15 cellular contexts compared by ENCODE assay signal in the genomic region with DNA sequence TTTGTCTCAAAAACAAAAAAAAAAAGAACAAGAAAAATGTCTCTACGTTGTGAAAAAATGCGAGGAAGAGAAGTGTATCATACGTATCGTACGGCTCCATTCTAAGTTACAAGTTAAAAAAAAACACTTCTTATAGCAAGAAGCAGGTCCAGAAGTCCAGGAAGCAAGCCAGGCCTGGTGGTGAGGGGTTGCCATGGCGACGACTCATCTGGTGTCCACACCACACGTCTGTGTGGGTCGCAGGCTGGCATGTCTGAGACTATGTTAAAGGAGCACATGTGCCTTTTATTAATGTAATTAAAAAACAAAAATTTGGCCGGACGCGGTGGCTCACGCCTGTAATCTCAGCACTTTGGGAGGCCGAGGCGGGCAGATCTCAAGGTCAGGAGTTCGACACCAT. TPM values are rescaled to one million over a fixed set of nuclear protein-coding genes. Genes with fewer than 3 reads are reported as not detected.
DNase-seq lines count a peak whose midpoint lies in the region; ATAC-seq and TF ChIP-seq lines count a peak whose summit lies in the region.
"Had no signal": no experiment of that assay in that cellular context is flagged by ENCODE, and none has a peak within 500 bp of the region (broad histone marks: within the 10 kb centered on the region; RNA-seq: fewer than 3 reads in every experiment).

No MANE protein-coding gene starts in this region.

- H3K4me3 ChIP-seq in AG04450 (ENCODE audit: low read depth, low read length) (no peak overlapping the region), mammary epithelial cell (replicated peaks in 1 of 3; ENCODE audit: insufficient read depth in 1 of 3, low read depth in 2 of 3, low read length in 3 of 3) (no peak overlapping the region), trophoblast cell (ENCODE audit: low read depth, low read length) (no peak overlapping the region)
- H3K4me3 ChIP-seq: mucosa of descending colon, SJCRH30 had no signal

- WGBS in mammary epithelial cell (ENCODE audit: low coverage, missing lambda C conversion rate): 72% methylated on average over 13 of the region's 16 CpGs
- no CpG with 5 or more reads among the region's 16 CpGs for WGBS in trophoblast cell (ENCODE audit: extremely low coverage, insufficient coverage, insufficient read length)

- H3K79me2 ChIP-seq in mammary epithelial cell (ENCODE audit: insufficient read depth, low read length): peaks cover 12% of the 10 kb centered on the region
- H3K79me2 ChIP-seq in trophoblast cell (ENCODE audit: control insufficient read depth, insufficient read depth, low read length, poor library complexity): peaks cover 2% of the 10 kb centered on the region

- no TSS peak for BruUV-seq in mammary epithelial cell (replicated peaks; lab: Mats Ljungman, UMichigan)

- no peak overlapping the region for H2AFZ ChIP-seq in mammary epithelial cell (ENCODE audit: low read depth, low read length)
- H2AFZ ChIP-seq in trophoblast cell (ENCODE audit: insufficient read depth, low read length, poor library complexity): no peak overlapping the region

- DNase-seq in AG04450 (ENCODE audit: low read depth, low spot score): peak; percentile 36
- DNase-seq in ELR (ENCODE audit: low read depth): peak; percentile 70
- DNase-seq in astrocyte of the hippocampus (ENCODE audit: low read depth, low spot score): peak; percentile 77
- peak; percentile 48 for DNase-seq in iris pigment epithelial cell (ENCODE audit: low read depth)
- DNase-seq in mammary epithelial cell: no peak
- no peak for DNase-seq in trophoblast cell
- no peak for DNase-seq in left cardiac atrium
- DNase-seq: effector memory CD8-positive, alpha-beta T cell; mucosa of descending colon; NCI-H774 had no signal

- CTCF ChIA-PET in AG04450 (lab: Charles Lee) (no interaction called here), mammary epithelial cell (lab: Charles Lee; ENCODE audit: low non-redundant PET) (no interaction called here)

- TF ChIP-seq CTCF in AG04450 (IDR thresholded peaks at IDR 0.05; ENCODE audit: low read depth, low read length) (no peak), mammary epithelial cell (conservative IDR thresholded peaks at IDR 0.05 in 1 of 2, IDR thresholded peaks at IDR 0.05 in 1 of 2; ENCODE audit: extremely low read depth in 1 of 2, insufficient read depth in 1 of 2, low read depth in 1 of 2, low read length in 2 of 2) (no peak)

- in situ Hi-C loops in mammary epithelial cell (cut with MboI; ENCODE audit: low sequenced_read_pairs in 2 of 2): no loop called here

- H4K8ac ChIP-seq in trophoblast cell (ENCODE audit: low read depth, low read length): no peak overlapping the region

- no peak overlapping the region for H2AK5ac ChIP-seq in trophoblast cell (ENCODE audit: low read length)

- no peaks in the 10 kb centered on the region for H4K20me1 ChIP-seq in mammary epithelial cell (ENCODE audit: insufficient read depth, low read length)

- H3K4me2 ChIP-seq in mammary epithelial cell (ENCODE audit: insufficient read depth, low read depth, low read length) (no peak overlapping the region), trophoblast cell (ENCODE audit: low read length) (no peak overlapping the region)

- H3K23ac ChIP-seq in trophoblast cell (ENCODE audit: low read length): no peak overlapping the region

- H3K18ac ChIP-seq in trophoblast cell (ENCODE audit: low read length): no peak overlapping the region

- dilution Hi-C loops in mammary epithelial cell (cut with HindIII; ENCODE audit: low sequenced_read_pairs): no loop called here

- ATAC-seq in GM18511 (IDR thresholded peaks at IDR 0.05; ENCODE audit: unreplicated experiment): no peak
- no peak for ATAC-seq in left cardiac atrium
- ATAC-seq: effector memory CD8-positive, alpha-beta T cell; mucosa of descending colon; stimulated activated effector memory CD8-positive, alpha-beta T cell treated with anti-CD3 and anti-CD28 coated beads, Interleukin-12 subunit alpha, Interleukin-12 subunit beta, amount 100 ng/mL, for 72 hours had no signal

- POLR2A ChIA-PET in AG04450 (lab: Yijun Ruan, JAX): no interaction called here

- peaks cover 8% of the 10 kb centered on the region for H3K79me1 ChIP-seq in trophoblast cell (ENCODE audit: low read length)

- H3K4ac ChIP-seq in trophoblast cell (ENCODE audit: low read depth, low read length): no peak overlapping the region

- H2BK12ac ChIP-seq in trophoblast cell (ENCODE audit: low read length): no peak overlapping the region

- H3K9me3 ChIP-seq in AG04450 (ENCODE audit: control insufficient read depth, insufficient read depth, low read length) (no peaks in the 10 kb centered on the region; the same call in 1 of the 2 replicates), mammary epithelial cell (replicated peaks; ENCODE audit: insufficient read depth, low read length) (no peaks in the 10 kb centered on the region), trophoblast cell (ENCODE audit: insufficient read depth, low read depth, low read length) (peaks cover 9% of the 10 kb centered on the region)
- H3K9me3 ChIP-seq: mucosa of descending colon, SJCRH30 had no signal

- no peak overlapping the region for H3K14ac ChIP-seq in trophoblast cell (ENCODE audit: low read length)

- H3K9ac ChIP-seq in mammary epithelial cell (ENCODE audit: insufficient read depth, low read length) (no peak overlapping the region), trophoblast cell (ENCODE audit: low read length) (no peak overlapping the region)

- H3K4me1 ChIP-seq in mammary epithelial cell (ENCODE audit: insufficient read depth, low read length) (peaks cover 25% of the 10 kb centered on the region), trophoblast cell (ENCODE audit: control insufficient read depth in 1 of 2, insufficient read depth in 2 of 2, low read length in 2 of 2) (peaks cover 21 to 27% of the 10 kb centered on the region in 2 experiments)
- H3K4me1 ChIP-seq: SJCRH30 had no signal

- intact Hi-C loops in mammary epithelial cell (cut with micrococcal nuclease): no loop called here
- intact Hi-C loops in left cardiac atrium (cut with DNase I): no loop called here

- H4K91ac ChIP-seq in trophoblast cell (ENCODE audit: low read depth, low read length): no peak overlapping the region

- H3K36me3 ChIP-seq in mammary epithelial cell (ENCODE audit: insufficient read depth, low read length) (peaks cover 2% of the 10 kb centered on the region), trophoblast cell (ENCODE audit: control insufficient read depth in 1 of 2, insufficient read depth in 2 of 2, low read length in 2 of 2) (peaks cover 56 to 58% of the 10 kb centered on the region in 2 experiments)

- H3K27ac ChIP-seq in AG04450 (ENCODE audit: low read depth, low read length): no peak overlapping the region
- no peak overlapping the region for H3K27ac ChIP-seq in mammary epithelial cell (ENCODE audit: insufficient read depth, low read depth, low read length)
- H3K27ac ChIP-seq in trophoblast cell (ENCODE audit: low read depth, low read length): no peak overlapping the region
- H3K27ac ChIP-seq: SJCRH30, VCaP had no signal

- no peak overlapping the region for H4K12ac ChIP-seq in trophoblast cell (ENCODE audit: low read depth, low read length)

- no peak overlapping the region for H2BK120ac ChIP-seq in trophoblast cell (ENCODE audit: insufficient read depth, low read length, poor library complexity)

- H3K27me3 ChIP-seq in AG04450 (ENCODE audit: control insufficient read depth, insufficient read depth, low read length) (no peaks in the 10 kb centered on the region), mammary epithelial cell (ENCODE audit: insufficient read depth, low read length) (no peaks in the 10 kb centered on the region), trophoblast cell (ENCODE audit: insufficient read depth, low read length) (no peaks in the 10 kb centered on the region)
- H3K27me3 ChIP-seq: SJCRH30 had no signal

- no peak overlapping the region for H2BK5ac ChIP-seq in trophoblast cell (ENCODE audit: low read depth, low read length, poor library complexity)

RNA-seq across cellular contexts. Expression of a gene that starts 5.9 kb away (rescaled TPM):
- 22.7 and 31.7 TPM in 2 replicates for polyA plus RNA-seq in AG04450 (2011; rRNA removed)
- 22.3 and 29.1 TPM in 2 replicates for polyA minus RNA-seq in AG04450 (2011; rRNA and poly(A)+ RNA removed)
- total RNA-seq in mammary epithelial cell: 10 to 100 TPM; 22.5 to 36.1 TPM
- polyA plus RNA-seq in mammary epithelial cell: 21.7 TPM
- polyA minus RNA-seq in mammary epithelial cell: 15.7 TPM
- polyA plus RNA-seq in trophoblast cell (2013): 24.8 and 25.9 TPM in 2 replicates
- 10 to 100 TPM; 25.4 to 27.4 TPM for total RNA-seq in left cardiac atrium

RNA-seq across cellular contexts. Expression of a gene that starts 6.2 kb away (rescaled TPM):
- polyA plus RNA-seq in AG04450 (2011; rRNA removed) (not detected in 2 replicates), mammary epithelial cell (not detected)
- under 0.01 TPM in 1 of 2 replicates, not detected in the other for polyA minus RNA-seq in AG04450 (2011; rRNA and poly(A)+ RNA removed)
- total RNA-seq in mammary epithelial cell (not detected), left cardiac atrium (not detected)
- not detected for polyA minus RNA-seq in mammary epithelial cell
- not detected in 2 replicates for polyA plus RNA-seq in trophoblast cell (2013)
- total RNA-seq: mucosa of descending colon, SJCRH30 had no signal
- polyA plus RNA-seq: CD14-positive monocyte had no signal

RNA-seq across cellular contexts. Expression of a gene that starts 25.9 kb away (rescaled TPM):
- 24.0 and 30.9 TPM in 2 replicates for polyA plus RNA-seq in AG04450 (2011; rRNA removed)
- polyA minus RNA-seq in AG04450 (2011; rRNA and poly(A)+ RNA removed): 16.4 and 20.4 TPM in 2 replicates
- 10 to 100 TPM; 39.3 to 53.1 TPM for total RNA-seq in mammary epithelial cell
- polyA plus RNA-seq in mammary epithelial cell: 40.1 TPM
- polyA minus RNA-seq in mammary epithelial cell: 24.4 TPM
- polyA plus RNA-seq in trophoblast cell (2013): 51.5 and 52.5 TPM in 2 replicates
- total RNA-seq in left cardiac atrium: 10 to 100 TPM; 18.3 to 31.6 TPM

RNA-seq across cellular contexts. Expression of a gene that starts 27.6 kb away (rescaled TPM):
- polyA plus RNA-seq in AG04450 (2011; rRNA removed): 0.45 and 1.0 TPM in 2 replicates
- polyA minus RNA-seq in AG04450 (2011; rRNA and poly(A)+ RNA removed): 0.30 TPM in 1 of 2 replicates, not detected in the other
- 1 to 10 TPM in 1 of 2 donors, under 1 TPM in 1; 0.50 to 1.3 TPM for total RNA-seq in mammary epithelial cell
- polyA plus RNA-seq in mammary epithelial cell: 1.0 TPM
- polyA minus RNA-seq in mammary epithelial cell: not detected
- polyA plus RNA-seq in trophoblast cell (2013): 0.18 and 0.39 TPM in 2 replicates
- total RNA-seq in left cardiac atrium: 100 to 1,000 TPM; 277 to 861 TPM

RNA-seq across cellular contexts. Expression of a gene that starts 30.1 kb away (rescaled TPM):
- polyA plus RNA-seq in AG04450 (2011; rRNA removed): not detected in 2 replicates
- not detected in 2 replicates for polyA minus RNA-seq in AG04450 (2011; rRNA and poly(A)+ RNA removed)
- not detected for total RNA-seq in mammary epithelial cell
- 0.05 TPM for polyA plus RNA-seq in mammary epithelial cell
- not detected for polyA minus RNA-seq in mammary epithelial cell
- polyA plus RNA-seq in trophoblast cell (2013): 0.10 and 0.14 TPM in 2 replicates
- total RNA-seq in left cardiac atrium: not detected
- total RNA-seq: mucosa of descending colon had no signal
- polyA plus RNA-seq: CD14-positive monocyte had no signal

Comparison
In these comparisons a context has a peak if more than half of its experiments do, and no peak if none do; other contexts are left out.
1. DNase-seq: peak in AG04450 (single experiment), ELR (single experiment), astrocyte of the hippocampus (single experiment) and iris pigment epithelial cell (single experiment); none in mammary epithelial cell (single experiment), trophoblast cell (0 of 2) and left cardiac atrium (single experiment).